Comparison of ENCODE assay signal across 16 cellular contexts in genomic region chr12:56186957-56187356, GRCh38. TPM values are rescaled to one million over a fixed set of nuclear protein-coding genes. Genes with fewer than 3 reads are reported as not detected.
DNase-seq lines count a peak whose midpoint lies in the region; ATAC-seq, FAIRE-seq and TF ChIP-seq lines count a peak whose summit lies in the region.
"Had no signal": no experiment of that assay in that cellular context is flagged by ENCODE, and none has a peak within 500 bp of the region (broad histone marks: within the 10 kb centered on the region; RNA-seq: fewer than 3 reads in every experiment).

No MANE protein-coding gene starts in this region.

- H3K9me3 Mint-ChIP-seq in activated CD8-positive, alpha-beta memory T cell treated with anti-CD3 and anti-CD28 coated beads, Interleukin-2, amount 10 ng/mL, durations not matched to agents 7 days and 5 days (ENCODE audit: low read depth) = no peaks in the 10 kb centered on the region

- H3K4me1 ChIP-seq in Karpas-422 (ENCODE audit: low read length) (peaks cover 26% of the 10 kb centered on the region), GM12878 (ENCODE audit: control insufficient read depth, insufficient read depth, low read length) (0 out of 2 replicates have a peak, but pooled peaks cover 4% of the 10 kb centered on the region)

- BruUV-seq in GM12878 (replicated peaks; lab: Mats Ljungman, UMichigan) = no TSS peak

- ATAC-seq in activated CD8-positive, alpha-beta memory T cell treated with anti-CD3 and anti-CD28 coated beads, Interleukin-2, amount 10 ng/mL, durations not matched to agents 7 days and 5 days = no peak
- no peak for ATAC-seq in GM12878
- ATAC-seq: left lung, upper lobe of right lung had no signal

- TF ChIP-seq POLR2A in GM12878 (IDR thresholded peaks at IDR 0.05; ENCODE audit: low read depth, low read length) = no peak

- H3K27ac ChIP-seq in Karpas-422 (ENCODE audit: low read length) (no peak overlapping the region), GM12878 (ENCODE audit: control insufficient read depth, insufficient read depth) (0 out of 2 replicates have a peak overlapping the region, but pooled peaks have one; percentile 42)
- H3K27ac ChIP-seq: upper lobe of right lung had no signal

- FAIRE-seq in GM12878 (lab: Jason Lieb, UNC) = no peak

- H3K4me2 ChIP-seq in Karpas-422 (ENCODE audit: low read depth, low read length, poor library complexity, severe bottlenecking) (peak overlapping the region; percentile 95), GM12878 (ENCODE audit: control insufficient read depth, insufficient read depth) (peak overlapping the region; percentile 72)

- H3K79me2 ChIP-seq in Karpas-422 (ENCODE audit: low read length) (peaks cover 51% of the 10 kb centered on the region), GM12878 (ENCODE audit: control insufficient read depth, insufficient read depth, low read length) (peaks cover 27% of the 10 kb centered on the region)

- no peaks in the 10 kb centered on the region for H3K9me2 ChIP-seq in Karpas-422 (replicated peaks; ENCODE audit: insufficient read depth, low read length)

- no peak for DNase-seq in activated CD8-positive, alpha-beta memory T cell treated with anti-CD3 and anti-CD28 coated beads, Interleukin-2, amount 10 ng/mL, durations not matched to agents 7 days and 5 days
- no peak for DNase-seq in activated CD8-positive, alpha-beta memory T cell treated with anti-CD3 and anti-CD28 coated beads, Interleukin-2, amount 50 U/mL, for 48 hours
- DNase-seq in Karpas-422 = no peak
- no peak for DNase-seq in GM12878 (ENCODE audit: low read depth, low spot score)
- DNase-seq in posterior vena cava (ENCODE audit: low spot score) = peak; percentile 19
- DNase-seq in NAMALWA (ENCODE audit: low spot score) = no peak
- DNase-seq in NCI-H1092 treated with DMSO at 0.1 percent for 48 hours (lab: John Stamatoyannopoulos, UW) = no peak
- DNase-seq in stimulated activated CD4-positive, alpha-beta T cell treated with anti-CD3 and anti-CD28 coated beads, Interleukin-2, amount 100 ng/mL, for 24 hours = no peak
- DNase-seq: activated naive CD4-positive, alpha-beta T cell treated with anti-CD3 and anti-CD28 coated beads, Interleukin-2, amount 50 U/mL, for 16 hours; cerebellar nuclear complex; head of caudate nucleus; left lung; NCI-H2029; NCI-H82; stimulated activated CD4-positive, alpha-beta T cell treated with anti-CD3 and anti-CD28 coated beads, Interleukin-12 subunit alpha, Interleukin-12 subunit beta, amount 100 ng/mL, for 4 hours; upper lobe of right lung had no signal

- intact Hi-C loops in GM12878 (cut with micrococcal nuclease; ENCODE audit: unreplicated experiment) (loop anchor here (10.0 kb wide), 1 partner anchor 452 kb away; no protein-coding TSS in a partner anchor), posterior vena cava (cut with DNase I) (no loop called here)

- H3K9me3 ChIP-seq in Karpas-422 (ENCODE audit: low read length) = no peaks in the 10 kb centered on the region
- H3K9me3 ChIP-seq in GM12878 (replicated peaks; ENCODE audit: control insufficient read depth, insufficient read depth, low read length) = no peaks in the 10 kb centered on the region
- H3K9me3 ChIP-seq: left lung, upper lobe of right lung had no signal

- no peaks in the 10 kb centered on the region for H4K20me1 ChIP-seq in Karpas-422 (ENCODE audit: insufficient read depth, low read depth, low read length)
- no peaks in the 10 kb centered on the region; the same call in 1 of the 2 replicates for H4K20me1 ChIP-seq in GM12878 (ENCODE audit: control insufficient read depth, insufficient read depth)

- CTCF ChIA-PET in activated CD8-positive, alpha-beta memory T cell treated with anti-CD3 and anti-CD28 coated beads, Interleukin-2, amount 10 ng/mL, durations not matched to agents 7 days and 5 days (lab: Charles Lee) = interaction anchor here (1.5 to 6.7 kb wide), 5 partner anchors 28 to 68 kb away, joined by 10 to 154 read pairs (median 57); partner anchors contain the start of genes ESYT1, MYL6, RNF41 and RPL41
- CTCF ChIA-PET in GM12878 (lab: Yijun Ruan, JAX) = interaction anchor here (1.7 to 8.9 kb wide), 5 partner anchors 12 to 68 kb away, joined by 6 to 129 read pairs (median 11); partner anchors contain the start of genes ESYT1, MYL6 and ZC3H10

- TF ChIP-seq RAD21 in GM12878 (IDR thresholded peaks at IDR 0.05; ENCODE audit: insufficient read depth, low read depth, low read length) = no peak

- no peak for TF ChIP-seq CTCF in GM12878 (IDR thresholded peaks at IDR 0.05 in 2 of 3, conservative IDR thresholded peaks at IDR 0.05 in 1 of 3; ENCODE audit: control insufficient read depth in 2 of 3, extremely low read depth in 1 of 3, insufficient read depth in 1 of 3, low read depth in 3 of 3, low read length in 3 of 3)

- TF ChIP-seq EP300 in GM12878 (IDR thresholded peaks at IDR 0.05; ENCODE audit: borderline replicate concordance in 1 of 2, control insufficient read depth in 1 of 2, low read depth in 2 of 2, low read length in 2 of 2) = no peak

- no peaks in the 10 kb centered on the region for H3K27me3 ChIP-seq in Karpas-422 (ENCODE audit: low read length)
- H3K27me3 ChIP-seq in GM12878 (replicated peaks in 1 of 2; ENCODE audit: control insufficient read depth in 2 of 2, insufficient read depth in 2 of 2, low read length in 1 of 2) = no peaks in the 10 kb centered on the region
- H3K27me3 ChIP-seq: left lung, upper lobe of right lung had no signal

- RAD21 ChIA-PET in GM12878 (lab: Charles Lee; ENCODE audit: unreplicated experiment) = interaction anchor here (0.9 to 4.6 kb wide), 5 partner anchors 35 to 448 kb away, joined by 3 to 98 read pairs (median 32); partner anchors contain the start of genes ESYT1, PA2G4, RNF41 and ZC3H10

- POLR2A ChIA-PET in GM12878 (lab: Charles Lee) = interaction anchor here (1.0 to 7.7 kb wide), 5 partner anchors 24 to 173 kb away, joined by 3 to 68 read pairs (median 44); partner anchors contain the start of genes ESYT1, RNF41, STAT2 and ZC3H10

- 100% methylated on average over 2 of the region's 2 CpGs for WGBS in GM12878 (ENCODE audit: insufficient coverage, insufficient replicate concordance, low lambda C conversion rate, missing lambda C conversion rate)

- peak overlapping the region; percentile 20 for H3K27ac Mint-ChIP-seq in activated CD8-positive, alpha-beta memory T cell treated with anti-CD3 and anti-CD28 coated beads, Interleukin-2, amount 10 ng/mL, durations not matched to agents 7 days and 5 days

- H3K36me3 ChIP-seq in Karpas-422 (ENCODE audit: insufficient read depth, low read length) (peaks cover 39% of the 10 kb centered on the region), GM12878 (ENCODE audit: control insufficient read depth in 2 of 2, insufficient read depth in 2 of 2, low read length in 1 of 2) (peaks cover 6 to 7% of the 10 kb centered on the region in 2 experiments)

- H3K4me1 Mint-ChIP-seq in activated CD8-positive, alpha-beta memory T cell treated with anti-CD3 and anti-CD28 coated beads, Interleukin-2, amount 10 ng/mL, durations not matched to agents 7 days and 5 days = peaks cover 33% of the 10 kb centered on the region

- H3K4me3 ChIP-seq in Karpas-422 (ENCODE audit: low read length) (no peak overlapping the region), GM12878 (peak overlapping the region; percentile 98)
- H3K4me3 ChIP-seq: upper lobe of right lung had no signal

- peak overlapping the region; percentile 86 for H3K4me3 Mint-ChIP-seq in activated CD8-positive, alpha-beta memory T cell treated with anti-CD3 and anti-CD28 coated beads, Interleukin-2, amount 10 ng/mL, durations not matched to agents 7 days and 5 days

- SMC1A ChIA-PET in GM12878 (lab: Charles Lee; ENCODE audit: uncharacterized antibody, unreplicated experiment) = interaction anchor here (0.9 to 6.2 kb wide), 6 partner anchors 24 to 68 kb away, joined by 3 to 68 read pairs (median 8); partner anchors contain the start of genes ESYT1, MYL6 and ZC3H10

- in situ Hi-C loops in GM12878 (cut with MboI) = loop anchor here (5.0 kb wide), 1 partner anchor 55 kb away; no protein-coding TSS in a partner anchor

- H3K27me3 Mint-ChIP-seq in activated CD8-positive, alpha-beta memory T cell treated with anti-CD3 and anti-CD28 coated beads, Interleukin-2, amount 10 ng/mL, durations not matched to agents 7 days and 5 days = no peaks in the 10 kb centered on the region

- peaks cover 32% of the 10 kb centered on the region for H3K36me3 Mint-ChIP-seq in activated CD8-positive, alpha-beta memory T cell treated with anti-CD3 and anti-CD28 coated beads, Interleukin-2, amount 10 ng/mL, durations not matched to agents 7 days and 5 days

- no peak overlapping the region for H3K9ac ChIP-seq in Karpas-422 (ENCODE audit: low read length)
- no peak overlapping the region for H3K9ac ChIP-seq in GM12878 (ENCODE audit: control insufficient read depth, insufficient read depth, low read length)

- H2AFZ ChIP-seq in Karpas-422 (ENCODE audit: low read length) (no peak overlapping the region), GM12878 (ENCODE audit: control insufficient read depth, low read depth, low read length) (no peak overlapping the region)

RNA-seq across cellular contexts. Expression of gene SMARCC2, which starts 2.3 kb away (rescaled TPM):
- total RNA-seq in activated CD8-positive, alpha-beta memory T cell treated with anti-CD3 and anti-CD28 coated beads, Interleukin-2, amount 10 ng/mL, durations not matched to agents 7 days and 5 days = 100 to 1,000 TPM; 147 to 150 TPM
- total RNA-seq in Karpas-422 (2014; rRNA removed; shearing (Covaris generic); ENCODE audit: low replicate concordance) = 26.2 and 42.2 TPM in 2 replicates
- total RNA-seq in GM12878 (2013; cell fraction: nucleolus; rRNA removed) = 135 and 138 TPM in 2 replicates
- total RNA-seq in GM12878 (2014; rRNA removed) (24.9 and 25.2 TPM in 2 replicates), GM12878 (2014; rRNA removed; fragmentation: Illumina TruSeq; extraction: Trizol) (26.6 and 31.8 TPM in 2 replicates), GM12878 (2021) (67.1 and 68.6 TPM in 2 replicates), posterior vena cava (10 to 100 TPM; 81.0 to 93.9 TPM)
- polyA plus RNA-seq in GM12878 (2011; ENCODE audit: low read depth) = 22.4 TPM
- polyA plus RNA-seq in GM12878 (2011; rRNA removed) (50.2 and 52.9 TPM in 2 replicates), GM12878 (2014; fragmentation: Illumina TruSeq; extraction: Trizol) (59.6 and 61.1 TPM in 2 replicates), GM12878 (2014; fragmentation: Nextera tagmentation; extraction: Ambion mirVana) (10 to 100 TPM; 13.6 to 27.8 TPM), GM12878 (2014; rRNA removed) (31.7 and 38.3 TPM in 2 replicates), GM12878 (2016; fragmentation: Nextera tagmentation; extraction: Ambion mirVana) (10 to 100 TPM; 60.8 to 71.2 TPM)
- polyA plus RNA-seq in GM12878 (2011; cell fraction: cytosol; rRNA removed) = 29.4 and 31.0 TPM in 2 replicates
- polyA plus RNA-seq in GM12878 (2011; cell fraction: nucleus; rRNA removed) = 128 and 170 TPM in 2 replicates
- polyA plus RNA-seq in GM12878 (2012) = 37.4 and 47.8 TPM in 2 replicates
- 74.8 and 88.5 TPM in 2 replicates for polyA minus RNA-seq in GM12878 (2011; rRNA and poly(A)+ RNA removed)
- polyA minus RNA-seq in GM12878 (2011; cell fraction: cytosol; rRNA and poly(A)+ RNA removed) = 34.7 and 45.2 TPM in 2 replicates
- polyA minus RNA-seq in GM12878 (2011; cell fraction: nucleus; rRNA and poly(A)+ RNA removed) = 76.6 and 115 TPM in 2 replicates

RNA-seq across cellular contexts. Expression of gene MYL6, which starts 28.8 kb away (rescaled TPM):
- total RNA-seq in activated CD8-positive, alpha-beta memory T cell treated with anti-CD3 and anti-CD28 coated beads, Interleukin-2, amount 10 ng/mL, durations not matched to agents 7 days and 5 days = 1,000 to 10,000 TPM; 1,307 to 1,412 TPM
- 640 and 780 TPM in 2 replicates for total RNA-seq in Karpas-422 (2014; rRNA removed; shearing (Covaris generic); ENCODE audit: low replicate concordance)
- total RNA-seq in GM12878 (2013; cell fraction: nucleolus; rRNA removed) = 108 and 118 TPM in 2 replicates
- total RNA-seq in GM12878 (2014; rRNA removed) (1,128 and 1,250 TPM in 2 replicates), GM12878 (2014; rRNA removed; fragmentation: Illumina TruSeq; extraction: Trizol) (1,571 and 1,613 TPM in 2 replicates), GM12878 (2021) (1,000 and 1,003 TPM in 2 replicates), posterior vena cava (1,000 to 10,000 TPM; 3,219 to 3,986 TPM)
- 1,713 TPM for polyA plus RNA-seq in GM12878 (2011; ENCODE audit: low read depth)
- polyA plus RNA-seq in GM12878 (2011; rRNA removed) (2,085 and 2,088 TPM in 2 replicates), GM12878 (2014; fragmentation: Illumina TruSeq; extraction: Trizol) (1,228 and 1,402 TPM in 2 replicates), GM12878 (2014; fragmentation: Nextera tagmentation; extraction: Ambion mirVana) (1,000 to 10,000 TPM; 3,206 to 4,116 TPM), GM12878 (2014; rRNA removed) (1,169 and 1,187 TPM in 2 replicates), GM12878 (2016; fragmentation: Nextera tagmentation; extraction: Ambion mirVana) (1,000 to 10,000 TPM; 2,172 to 2,412 TPM)
- polyA plus RNA-seq in GM12878 (2011; cell fraction: cytosol; rRNA removed) = 1,611 and 1,625 TPM in 2 replicates
- polyA plus RNA-seq in GM12878 (2011; cell fraction: nucleus; rRNA removed) = 932 and 1,124 TPM in 2 replicates
- 940 and 1,094 TPM in 2 replicates for polyA plus RNA-seq in GM12878 (2012)
- polyA minus RNA-seq in GM12878 (2011; rRNA and poly(A)+ RNA removed) = 355 and 360 TPM in 2 replicates
- polyA minus RNA-seq in GM12878 (2011; cell fraction: cytosol; rRNA and poly(A)+ RNA removed) = 115 and 135 TPM in 2 replicates
- polyA minus RNA-seq in GM12878 (2011; cell fraction: nucleus; rRNA and poly(A)+ RNA removed) = 233 and 287 TPM in 2 replicates

RNA-seq across cellular contexts. Expression of gene MYL6B, which starts 34.6 kb away (rescaled TPM):
- total RNA-seq in activated CD8-positive, alpha-beta memory T cell treated with anti-CD3 and anti-CD28 coated beads, Interleukin-2, amount 10 ng/mL, durations not matched to agents 7 days and 5 days = 10 to 100 TPM; 67.6 to 85.2 TPM
- total RNA-seq in Karpas-422 (2014; rRNA removed; shearing (Covaris generic); ENCODE audit: low replicate concordance) = 33.1 and 94.4 TPM in 2 replicates
- 27.5 and 28.3 TPM in 2 replicates for total RNA-seq in GM12878 (2013; cell fraction: nucleolus; rRNA removed)
- total RNA-seq in GM12878 (2014; rRNA removed) (79.1 and 83.8 TPM in 2 replicates), GM12878 (2014; rRNA removed; fragmentation: Illumina TruSeq; extraction: Trizol) (100 and 119 TPM in 2 replicates), GM12878 (2021) (110 and 117 TPM in 2 replicates), posterior vena cava (10 to 100 TPM; 32.9 to 35.7 TPM)
- 38.7 TPM for polyA plus RNA-seq in GM12878 (2011; ENCODE audit: low read depth)
- polyA plus RNA-seq in GM12878 (2011; rRNA removed) (62.6 and 88.4 TPM in 2 replicates), GM12878 (2014; fragmentation: Illumina TruSeq; extraction: Trizol) (24.0 and 75.5 TPM in 2 replicates), GM12878 (2014; fragmentation: Nextera tagmentation; extraction: Ambion mirVana) (100 to 1,000 TPM; 117 to 153 TPM), GM12878 (2014; rRNA removed) (108 and 118 TPM in 2 replicates), GM12878 (2016; fragmentation: Nextera tagmentation; extraction: Ambion mirVana) (100 to 1,000 TPM; 109 to 131 TPM)
- polyA plus RNA-seq in GM12878 (2011; cell fraction: cytosol; rRNA removed) = 89.5 and 115 TPM in 2 replicates
- 58.6 and 60.8 TPM in 2 replicates for polyA plus RNA-seq in GM12878 (2011; cell fraction: nucleus; rRNA removed)
- 86.7 and 121 TPM in 2 replicates for polyA plus RNA-seq in GM12878 (2012)
- polyA minus RNA-seq in GM12878 (2011; rRNA and poly(A)+ RNA removed) = 37.7 and 41.9 TPM in 2 replicates
- 12.2 and 14.5 TPM in 2 replicates for polyA minus RNA-seq in GM12878 (2011; cell fraction: cytosol; rRNA and poly(A)+ RNA removed)
- polyA minus RNA-seq in GM12878 (2011; cell fraction: nucleus; rRNA and poly(A)+ RNA removed) = 10.8 and 14.4 TPM in 2 replicates

RNA-seq across cellular contexts. Expression of gene RNF41, which starts 34.8 kb away (rescaled TPM):
- total RNA-seq in activated CD8-positive, alpha-beta memory T cell treated with anti-CD3 and anti-CD28 coated beads, Interleukin-2, amount 10 ng/mL, durations not matched to agents 7 days and 5 days = 10 to 100 TPM; 28.2 to 34.2 TPM
- 52.0 and 63.6 TPM in 2 replicates for total RNA-seq in Karpas-422 (2014; rRNA removed; shearing (Covaris generic); ENCODE audit: low replicate concordance)
- 36.1 and 37.8 TPM in 2 replicates for total RNA-seq in GM12878 (2013; cell fraction: nucleolus; rRNA removed)
- 38.0 and 44.8 TPM in 2 replicates for total RNA-seq in GM12878 (2014; rRNA removed)
- total RNA-seq in GM12878 (2014; rRNA removed; fragmentation: Illumina TruSeq; extraction: Trizol) = 28.8 and 30.1 TPM in 2 replicates
- 29.9 and 31.0 TPM in 2 replicates for total RNA-seq in GM12878 (2021)
- 18.7 TPM for polyA plus RNA-seq in GM12878 (2011; ENCODE audit: low read depth)
- polyA plus RNA-seq in GM12878 (2011; rRNA removed) = 30.9 and 47.8 TPM in 2 replicates
- polyA plus RNA-seq in GM12878 (2011; cell fraction: cytosol; rRNA removed) = 57.2 and 72.2 TPM in 2 replicates
- 43.2 and 46.7 TPM in 2 replicates for polyA plus RNA-seq in GM12878 (2011; cell fraction: nucleus; rRNA removed)
- 22.2 and 25.5 TPM in 2 replicates for polyA plus RNA-seq in GM12878 (2012)
- 27.6 and 33.2 TPM in 2 replicates for polyA plus RNA-seq in GM12878 (2014; fragmentation: Illumina TruSeq; extraction: Trizol)
- 10 to 100 TPM; 11.1 to 24.5 TPM for polyA plus RNA-seq in GM12878 (2014; fragmentation: Nextera tagmentation; extraction: Ambion mirVana)
- 38.2 and 39.2 TPM in 2 replicates for polyA plus RNA-seq in GM12878 (2014; rRNA removed)
- polyA plus RNA-seq in GM12878 (2016; fragmentation: Nextera tagmentation; extraction: Ambion mirVana) = 10 to 100 TPM; 22.3 to 23.9 TPM
- 134 and 148 TPM in 2 replicates for polyA minus RNA-seq in GM12878 (2011; rRNA and poly(A)+ RNA removed)
- 15.5 and 29.6 TPM in 2 replicates for polyA minus RNA-seq in GM12878 (2011; cell fraction: cytosol; rRNA and poly(A)+ RNA removed)
- polyA minus RNA-seq in GM12878 (2011; cell fraction: nucleus; rRNA and poly(A)+ RNA removed) = 29.4 and 52.3 TPM in 2 replicates
- total RNA-seq in posterior vena cava = 10 to 100 TPM; 40.1 to 44.2 TPM

RNA-seq across cellular contexts. Expression of gene NABP2, which starts 37.2 kb away (rescaled TPM):
- 10 to 100 TPM; 62.8 to 80.6 TPM for total RNA-seq in activated CD8-positive, alpha-beta memory T cell treated with anti-CD3 and anti-CD28 coated beads, Interleukin-2, amount 10 ng/mL, durations not matched to agents 7 days and 5 days
- 45.6 and 54.2 TPM in 2 replicates for total RNA-seq in Karpas-422 (2014; rRNA removed; shearing (Covaris generic); ENCODE audit: low replicate concordance)
- total RNA-seq in GM12878 (2013; cell fraction: nucleolus; rRNA removed) = 4.7 and 6.7 TPM in 2 replicates
- 63.6 and 65.6 TPM in 2 replicates for total RNA-seq in GM12878 (2014; rRNA removed)
- total RNA-seq in GM12878 (2014; rRNA removed; fragmentation: Illumina TruSeq; extraction: Trizol) = 54.1 and 58.2 TPM in 2 replicates
- 45.8 and 51.3 TPM in 2 replicates for total RNA-seq in GM12878 (2021)
- 20.2 TPM for polyA plus RNA-seq in GM12878 (2011; ENCODE audit: low read depth)
- 66.2 and 82.2 TPM in 2 replicates for polyA plus RNA-seq in GM12878 (2011; rRNA removed)
- 101 and 104 TPM in 2 replicates for polyA plus RNA-seq in GM12878 (2011; cell fraction: cytosol; rRNA removed)
- 16.4 and 21.1 TPM in 2 replicates for polyA plus RNA-seq in GM12878 (2011; cell fraction: nucleus; rRNA removed)
- 34.9 and 37.2 TPM in 2 replicates for polyA plus RNA-seq in GM12878 (2012)
- polyA plus RNA-seq in GM12878 (2014; fragmentation: Illumina TruSeq; extraction: Trizol) = 39.3 and 53.8 TPM in 2 replicates
- polyA plus RNA-seq in GM12878 (2014; fragmentation: Nextera tagmentation; extraction: Ambion mirVana) = 10 to 100 TPM; 20.7 to 29.5 TPM
- polyA plus RNA-seq in GM12878 (2014; rRNA removed) = 76.4 and 81.7 TPM in 2 replicates
- 10 to 100 TPM; 90.9 to 97.9 TPM for polyA plus RNA-seq in GM12878 (2016; fragmentation: Nextera tagmentation; extraction: Ambion mirVana)
- 35.5 and 37.7 TPM in 2 replicates for polyA minus RNA-seq in GM12878 (2011; rRNA and poly(A)+ RNA removed)
- 10.5 and 12.6 TPM in 2 replicates for polyA minus RNA-seq in GM12878 (2011; cell fraction: cytosol; rRNA and poly(A)+ RNA removed)
- polyA minus RNA-seq in GM12878 (2011; cell fraction: nucleus; rRNA and poly(A)+ RNA removed) = 4.5 and 11.0 TPM in 2 replicates
- total RNA-seq in posterior vena cava = 10 to 100 TPM; 19.9 to 23.1 TPM
